In the genomic region with DNA sequence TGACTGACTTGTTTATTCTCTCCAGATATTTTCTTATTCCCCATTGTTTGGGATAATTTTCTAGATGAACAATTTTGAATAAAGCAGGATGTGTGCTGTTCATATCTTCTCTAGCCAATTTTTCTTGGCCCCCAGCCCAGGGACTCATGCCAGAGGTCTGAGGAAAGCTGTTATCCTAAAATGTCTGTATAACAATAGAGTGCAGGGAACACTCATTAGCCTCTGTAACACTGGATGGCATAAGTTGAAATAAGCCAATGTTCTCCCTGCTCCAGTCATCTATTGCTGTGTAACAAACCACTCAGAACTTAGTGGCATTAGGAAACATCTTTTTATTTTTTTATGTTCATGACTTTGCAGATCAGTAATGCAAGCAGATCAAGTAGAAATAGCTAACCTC, we compare ENCODE assay signal across 13 cellular contexts.
DNase-seq lines count a peak whose midpoint lies in the region; ATAC-seq and TF ChIP-seq lines count a peak whose summit lies in the region.
"Had no signal": no experiment of that assay in that cellular context is flagged by ENCODE, and none has a peak within 500 bp of the region (broad histone marks: within the 10 kb centered on the region; RNA-seq: fewer than 3 reads in every experiment).

No MANE protein-coding gene starts in this region.

- intact Hi-C loops in left ventricle myocardium inferior (cut with micrococcal nuclease): no loop called here

- no peak for TF ChIP-seq RAD21 in SK-N-SH (IDR thresholded peaks at IDR 0.05; ENCODE audit: low read length)

- POLR2A ChIA-PET in SK-N-SH (lab: Yijun Ruan, JAX): no interaction called here

- no peak for TF ChIP-seq CTCF in SK-N-SH (IDR thresholded peaks at IDR 0.05)
- no peak for TF ChIP-seq CTCF in left ventricle myocardium inferior (IDR thresholded peaks at IDR 0.05; ENCODE audit: borderline replicate concordance)
- TF ChIP-seq CTCF in tibial nerve (IDR thresholded peaks at IDR 0.05): no peak

- no peaks in the 10 kb centered on the region for H3K79me2 ChIP-seq in SK-N-SH (ENCODE audit: insufficient read depth)

- H3K4me1 Mint-ChIP-seq in activated naive CD8-positive, alpha-beta T cell treated with anti-CD3 and anti-CD28 coated beads, Interleukin-2, amount 50 U/mL, for 24 hours: no peaks in the 10 kb centered on the region
- H3K4me1 Mint-ChIP-seq: mesothelial cell of epicardium had no signal

- H3K9me3 ChIP-seq in SK-N-SH (peaks cover 3% of the 10 kb centered on the region; the same call in 1 of the 2 replicates), left ventricle myocardium inferior (replicated peaks) (peaks cover 84% of the 10 kb centered on the region), tibial nerve (peaks cover 0 to 82% (median 3%) of the 10 kb centered on the region in 4 donors)
- H3K9me3 ChIP-seq: vagina had no signal

- H3K27ac Mint-ChIP-seq in activated naive CD8-positive, alpha-beta T cell treated with anti-CD3 and anti-CD28 coated beads, Interleukin-2, amount 50 U/mL, for 24 hours: no peak overlapping the region
- H3K27ac Mint-ChIP-seq: mesothelial cell of epicardium had no signal

- no peak overlapping the region for H3K4me2 ChIP-seq in SK-N-SH

- H3K27me3 Mint-ChIP-seq in activated naive CD8-positive, alpha-beta T cell treated with anti-CD3 and anti-CD28 coated beads, Interleukin-2, amount 50 U/mL, for 24 hours: no peaks in the 10 kb centered on the region

- ATAC-seq in SK-N-SH treated with all-trans-retinoic acid at 6 μM for 48 hours (no peak), HG02588 (IDR thresholded peaks at IDR 0.05; ENCODE audit: unreplicated experiment) (no peak), GM18519 (IDR thresholded peaks at IDR 0.05; ENCODE audit: low FRiP score, unreplicated experiment) (no peak)
- no peak for ATAC-seq in activated naive CD8-positive, alpha-beta T cell treated with anti-CD3 and anti-CD28 coated beads, Interleukin-2, amount 50 U/mL, for 24 hours

- H3K27me3 ChIP-seq in SK-N-SH (ENCODE audit: insufficient read depth) (no peaks in the 10 kb centered on the region), left ventricle myocardium inferior (ENCODE audit: low read depth) (no peaks in the 10 kb centered on the region), tibial nerve (no peaks in the 10 kb centered on the region)
- H3K27me3 ChIP-seq: vagina had no signal

- H3K36me3 Mint-ChIP-seq in activated naive CD8-positive, alpha-beta T cell treated with anti-CD3 and anti-CD28 coated beads, Interleukin-2, amount 50 U/mL, for 24 hours (ENCODE audit: low read depth): peaks cover 5% of the 10 kb centered on the region

- H3K9ac ChIP-seq in SK-N-SH: no peak overlapping the region

- no peak overlapping the region; a peak in 1 of 4 replicates for H3K27ac ChIP-seq in SK-N-SH (ENCODE audit: low read depth in 2 of 2, low read length in 1 of 2)
- peak overlapping the region; percentile 43 for H3K27ac ChIP-seq in left ventricle myocardium inferior (replicated peaks)
- no peak overlapping the region for H3K27ac ChIP-seq in tibial nerve
- H3K27ac ChIP-seq: vagina had no signal

- H3K9me2 ChIP-seq in SK-N-SH: no peaks in the 10 kb centered on the region

- TF ChIP-seq EP300 in SK-N-SH (IDR thresholded peaks at IDR 0.05; ENCODE audit: borderline replicate concordance in 1 of 2, low read depth in 1 of 2, low read length in 1 of 2) (no peak), tibial nerve (IDR thresholded peaks at IDR 0.05) (peak in 1 of 2 donors; percentile 21)

- no peaks in the 10 kb centered on the region for H4K20me1 ChIP-seq in SK-N-SH (ENCODE audit: insufficient read depth)

- no peaks in the 10 kb centered on the region for H3F3A ChIP-seq in SK-N-SH (replicated peaks; ENCODE audit: insufficient read depth)

- CTCF ChIA-PET in SK-N-SH (lab: Yijun Ruan, JAX): no interaction called here

- no peak for TF ChIP-seq POLR2A in tibial nerve (IDR thresholded peaks at IDR 0.05)

- no peak overlapping the region for H2AFZ ChIP-seq in SK-N-SH (ENCODE audit: low read depth)

- no peak overlapping the region for H3K4me3 ChIP-seq in SK-N-SH (ENCODE audit: low read depth in 2 of 2, low read length in 1 of 2)
- H3K4me3 ChIP-seq in left ventricle myocardium inferior: no peak overlapping the region
- no peak overlapping the region for H3K4me3 ChIP-seq in tibial nerve
- H3K4me3 ChIP-seq: vagina had no signal

- peaks cover 48% of the 10 kb centered on the region for H3K9me3 Mint-ChIP-seq in activated naive CD8-positive, alpha-beta T cell treated with anti-CD3 and anti-CD28 coated beads, Interleukin-2, amount 50 U/mL, for 24 hours

- DNase-seq in SK-N-SH: peak; percentile 13
- peak; percentile 34 for DNase-seq in amniotic epithelial cell (ENCODE audit: low read depth)
- DNase-seq in left ventricle myocardium inferior: peak; percentile 73
- peak; percentile 16 to 33 for DNase-seq in tibial nerve (ENCODE audit: low spot score in 2 of 2)
- DNase-seq in activated naive CD8-positive, alpha-beta T cell treated with anti-CD3 and anti-CD28 coated beads, Interleukin-2, amount 50 U/mL, for 24 hours: no peak
- DNase-seq: cerebellar nuclear complex, KG1, T1000 had no signal

- H3K4me1 ChIP-seq in SK-N-SH (ENCODE audit: control insufficient read depth in 1 of 2, insufficient read depth in 2 of 2, low read depth in 1 of 2, low read length in 1 of 2) (no peaks in the 10 kb centered on the region), left ventricle myocardium inferior (peaks cover 10% of the 10 kb centered on the region), tibial nerve (no peaks in the 10 kb centered on the region)
- H3K4me1 ChIP-seq: vagina had no signal

- no peaks in the 10 kb centered on the region for H3K36me3 ChIP-seq in SK-N-SH (replicated peaks in 1 of 2; ENCODE audit: control insufficient read depth in 1 of 2, insufficient read depth in 2 of 2, low read length in 1 of 2)
- no peaks in the 10 kb centered on the region for H3K36me3 ChIP-seq in left ventricle myocardium inferior
- H3K36me3 ChIP-seq in tibial nerve: no peaks in the 10 kb centered on the region
- H3K36me3 ChIP-seq: vagina had no signal

- no peak overlapping the region for H3K4me3 Mint-ChIP-seq in activated naive CD8-positive, alpha-beta T cell treated with anti-CD3 and anti-CD28 coated beads, Interleukin-2, amount 50 U/mL, for 24 hours
- H3K4me3 Mint-ChIP-seq: mesothelial cell of epicardium had no signal

TF ChIP-seq in SK-N-SH, 30 proteins besides CTCF, POLR2A, EP300 and RAD21 (continues in another document):
- TF ChIP-seq, protein P1, sequence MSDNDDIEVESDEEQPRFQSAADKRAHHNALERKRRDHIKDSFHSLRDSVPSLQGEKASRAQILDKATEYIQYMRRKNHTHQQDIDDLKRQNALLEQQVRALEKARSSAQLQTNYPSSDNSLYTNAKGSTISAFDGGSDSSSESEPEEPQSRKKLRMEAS (IDR thresholded peaks at IDR 0.05; ENCODE audit: low read depth): no peak
- TF ChIP-seq RCOR1 (IDR thresholded peaks at IDR 0.05; ENCODE audit: low read length) (no peak), FOSL2 (IDR thresholded peaks at IDR 0.05; ENCODE audit: borderline replicate concordance, low read depth) (no peak), TCF12 (IDR thresholded peaks at IDR 0.05) (no peak), MEF2A (IDR thresholded peaks at IDR 0.05; ENCODE audit: borderline replicate concordance, low read depth) (no peak), USF1 (IDR thresholded peaks at IDR 0.05; ENCODE audit: borderline replicate concordance, low read depth) (no peak), ELF1 (IDR thresholded peaks at IDR 0.05) (no peak)
- TF ChIP-seq, protein P2, sequence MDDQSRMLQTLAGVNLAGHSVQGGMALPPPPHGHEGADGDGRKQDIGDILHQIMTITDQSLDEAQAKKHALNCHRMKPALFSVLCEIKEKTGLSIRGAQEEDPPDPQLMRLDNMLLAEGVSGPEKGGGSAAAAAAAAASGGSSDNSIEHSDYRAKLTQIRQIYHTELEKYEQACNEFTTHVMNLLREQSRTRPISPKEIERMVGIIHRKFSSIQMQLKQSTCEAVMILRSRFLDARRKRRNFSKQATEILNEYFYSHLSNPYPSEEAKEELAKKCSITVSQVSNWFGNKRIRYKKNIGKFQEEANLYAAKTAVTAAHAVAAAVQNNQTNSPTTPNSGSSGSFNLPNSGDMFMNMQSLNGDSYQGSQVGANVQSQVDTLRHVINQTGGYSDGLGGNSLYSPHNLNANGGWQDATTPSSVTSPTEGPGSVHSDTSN (IDR thresholded peaks at IDR 0.05): no peak

TF ChIP-seq in SK-N-SH treated with all-trans-retinoic acid at 6 μM for 48 hours, 23 proteins besides CTCF, POLR2A, EP300 and RAD21 (continues in another document):
- TF ChIP-seq ISL1 (CRISPR knock-in tag; IDR thresholded peaks at IDR 0.05) (no peak), GLIS3 (CRISPR knock-in tag; IDR thresholded peaks at IDR 0.05) (no peak), CSDC2 (CRISPR knock-in tag; IDR thresholded peaks at IDR 0.05) (no peak), ZFP3 (CRISPR knock-in tag; IDR thresholded peaks at IDR 0.05) (no peak), ZNF70 (CRISPR knock-in tag; IDR thresholded peaks at IDR 0.05) (no peak), TOX (CRISPR knock-in tag; IDR thresholded peaks at IDR 0.05; ENCODE audit: borderline replicate concordance) (no peak), ZFP30 (CRISPR knock-in tag; IDR thresholded peaks at IDR 0.05) (no peak), ZNF8 (CRISPR knock-in tag; IDR thresholded peaks at IDR 0.05) (no peak)
- TF ChIP-seq, protein P3, sequence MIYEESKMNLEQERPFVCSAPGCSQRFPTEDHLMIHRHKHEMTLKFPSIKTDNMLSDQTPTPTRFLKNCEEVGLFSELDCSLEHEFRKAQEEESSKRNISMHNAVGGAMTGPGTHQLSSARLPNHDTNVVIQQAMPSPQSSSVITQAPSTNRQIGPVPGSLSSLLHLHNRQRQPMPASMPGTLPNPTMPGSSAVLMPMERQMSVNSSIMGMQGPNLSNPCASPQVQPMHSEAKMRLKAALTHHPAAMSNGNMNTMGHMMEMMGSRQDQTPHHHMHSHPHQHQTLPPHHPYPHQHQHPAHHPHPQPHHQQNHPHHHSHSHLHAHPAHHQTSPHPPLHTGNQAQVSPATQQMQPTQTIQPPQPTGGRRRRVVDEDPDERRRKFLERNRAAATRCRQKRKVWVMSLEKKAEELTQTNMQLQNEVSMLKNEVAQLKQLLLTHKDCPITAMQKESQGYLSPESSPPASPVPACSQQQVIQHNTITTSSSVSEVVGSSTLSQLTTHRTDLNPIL (CRISPR knock-in tag; IDR thresholded peaks at IDR 0.05; ENCODE audit: low read depth): no peak
